Comparison of ENCODE assay signal across 1 cellular context in the genomic region with DNA sequence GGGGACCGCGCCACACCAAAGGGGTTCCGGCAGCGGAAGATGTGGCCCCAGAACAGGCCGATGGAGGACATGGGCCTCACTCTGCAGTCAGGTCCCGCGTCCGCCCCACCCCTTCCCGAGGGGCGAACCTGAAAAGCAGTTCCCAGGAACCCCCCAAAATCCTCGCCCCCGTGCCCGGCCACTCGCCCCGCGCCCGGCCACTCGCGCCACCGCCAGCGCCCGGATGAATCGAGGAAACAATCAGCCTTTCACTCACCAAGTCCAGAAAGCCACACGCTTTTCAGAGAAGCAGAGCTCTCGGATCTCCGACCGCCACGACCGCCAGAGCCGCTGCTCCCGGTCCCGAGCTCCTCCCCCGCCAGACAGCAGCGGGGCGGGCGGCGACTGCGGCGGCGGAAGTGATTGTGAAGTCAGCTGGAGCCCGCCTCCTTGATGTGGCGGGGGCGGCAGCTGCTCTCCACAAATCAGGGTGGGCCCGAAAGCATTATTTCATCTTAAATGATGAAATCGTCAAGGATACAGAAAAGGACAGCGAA.
TF ChIP-seq lines count a peak whose summit lies in the region.

A gene with protein sequence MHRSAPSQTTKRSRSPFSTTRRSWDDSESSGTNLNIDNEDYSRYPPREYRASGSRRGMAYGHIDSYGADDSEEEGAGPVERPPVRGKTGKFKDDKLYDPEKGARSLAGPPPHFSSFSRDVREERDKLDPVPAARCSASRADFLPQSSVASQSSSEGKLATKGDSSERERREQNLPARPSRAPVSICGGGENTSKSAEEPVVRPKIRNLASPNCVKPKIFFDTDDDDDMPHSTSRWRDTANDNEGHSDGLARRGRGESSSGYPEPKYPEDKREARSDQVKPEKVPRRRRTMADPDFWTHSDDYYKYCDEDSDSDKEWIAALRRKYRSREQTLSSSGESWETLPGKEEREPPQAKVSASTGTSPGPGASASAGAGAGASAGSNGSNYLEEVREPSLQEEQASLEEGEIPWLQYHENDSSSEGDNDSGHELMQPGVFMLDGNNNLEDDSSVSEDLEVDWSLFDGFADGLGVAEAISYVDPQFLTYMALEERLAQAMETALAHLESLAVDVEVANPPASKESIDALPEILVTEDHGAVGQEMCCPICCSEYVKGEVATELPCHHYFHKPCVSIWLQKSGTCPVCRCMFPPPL (minus strand): TSS at position 338 of the 536 bp plus-strand sequence. CDS start 2,380 bp downstream, outside the sequence.

TF ChIP-seq in HepG2, 621 proteins besides CTCF, POLR2A, EP300 and RAD21 (continued from another document and continues in another):
- TF ChIP-seq ZNF235 (CRISPR knock-in tag; IDR thresholded peaks at IDR 0.05; ENCODE audit: borderline replicate concordance) (no peak), SETDB1 (CRISPR knock-in tag; IDR thresholded peaks at IDR 0.05; ENCODE audit: borderline replicate concordance) (no peak), MBD4 (IDR thresholded peaks at IDR 0.05; ENCODE audit: borderline replicate concordance, low read length) (no peak), FOXC1 (CRISPR knock-in tag; IDR thresholded peaks at IDR 0.05; ENCODE audit: borderline replicate concordance) (no peak), MEIS2 (CRISPR knock-in tag; IDR thresholded peaks at IDR 0.05) (no peak), ZFX (CRISPR knock-in tag; IDR thresholded peaks at IDR 0.05; ENCODE audit: low read depth) (peak; percentile 27; the same call in 1 of the 2 replicates), YEATS4 (CRISPR knock-in tag; IDR thresholded peaks at IDR 0.05; ENCODE audit: borderline replicate concordance) (0 out of 2 replicates have a peak, but pooled peaks have one; percentile 42), PRMT3 (CRISPR knock-in tag; IDR thresholded peaks at IDR 0.05; ENCODE audit: borderline replicate concordance, low read depth) (no peak), ASH2L (IDR thresholded peaks at IDR 0.05; ENCODE audit: insufficient read length, low read depth, low read length) (peak; percentile 38), ZNF569 (CRISPR knock-in tag; IDR thresholded peaks at IDR 0.05; ENCODE audit: borderline replicate concordance) (no peak), NFKB2 (CRISPR knock-in tag; IDR thresholded peaks at IDR 0.05; ENCODE audit: borderline replicate concordance) (peak; percentile 41; the same call in 1 of the 2 replicates), SNRNP70 (IDR thresholded peaks at IDR 0.05; ENCODE audit: low read depth, low read length) (no peak), SALL1 (CRISPR knock-in tag; IDR thresholded peaks at IDR 0.05) (peak; percentile 14; the same call in 1 of the 2 replicates), ZSCAN9 (CRISPR knock-in tag; IDR thresholded peaks at IDR 0.05; ENCODE audit: borderline replicate concordance) (no peak), ZZZ3 (CRISPR knock-in tag; IDR thresholded peaks at IDR 0.05; ENCODE audit: borderline replicate concordance) (no peak), ZNF296 (CRISPR knock-in tag; conservative IDR thresholded peaks at IDR 0.05) (no peak), KAT7 (CRISPR knock-in tag; IDR thresholded peaks at IDR 0.05; ENCODE audit: borderline replicate concordance) (no peak), ZNF263 (CRISPR knock-in tag; IDR thresholded peaks at IDR 0.05) (0 out of 2 replicates have a peak, but pooled peaks have one; percentile 16), ZNF121 (CRISPR knock-in tag; IDR thresholded peaks at IDR 0.05) (no peak), SOX5 (CRISPR knock-in tag; IDR thresholded peaks at IDR 0.05; ENCODE audit: borderline replicate concordance) (no peak), IRX3 (CRISPR knock-in tag; IDR thresholded peaks at IDR 0.05; ENCODE audit: borderline replicate concordance, low read depth) (no peak), TAF1 (CRISPR knock-in tag; IDR thresholded peaks at IDR 0.05) (peak; percentile 40; the same call in 1 of the 2 replicates), BRCA1 (CRISPR knock-in tag; IDR thresholded peaks at IDR 0.05) (no peak), ZFY (CRISPR knock-in tag; IDR thresholded peaks at IDR 0.05) (peak; percentile 59; the same call in 1 of the 2 replicates), KAT8 (CRISPR knock-in tag; IDR thresholded peaks at IDR 0.05) (peak; percentile 38; the same call in 1 of the 2 replicates), HOXA3 (CRISPR knock-in tag; IDR thresholded peaks at IDR 0.05) (0 out of 2 replicates have a peak, but pooled peaks have one; percentile 41), PLRG1 (conservative IDR thresholded peaks at IDR 0.05) (no peak), KDM1A (CRISPR knock-in tag; IDR thresholded peaks at IDR 0.05) (no peak), KDM2A (CRISPR knock-in tag; IDR thresholded peaks at IDR 0.05; ENCODE audit: borderline replicate concordance, low read depth) (peak; percentile 58; the same call in 1 of the 2 replicates), MED8 (CRISPR knock-in tag; IDR thresholded peaks at IDR 0.05; ENCODE audit: insufficient replicate concordance) (no peak)
- TF ChIP-seq, protein P1, sequence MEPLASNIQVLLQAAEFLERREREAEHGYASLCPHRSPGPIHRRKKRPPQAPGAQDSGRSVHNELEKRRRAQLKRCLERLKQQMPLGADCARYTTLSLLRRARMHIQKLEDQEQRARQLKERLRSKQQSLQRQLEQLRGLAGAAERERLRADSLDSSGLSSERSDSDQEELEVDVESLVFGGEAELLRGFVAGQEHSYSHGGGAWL (CRISPR knock-in tag; IDR thresholded peaks at IDR 0.05) = no peak
- TF ChIP-seq, protein P2, sequence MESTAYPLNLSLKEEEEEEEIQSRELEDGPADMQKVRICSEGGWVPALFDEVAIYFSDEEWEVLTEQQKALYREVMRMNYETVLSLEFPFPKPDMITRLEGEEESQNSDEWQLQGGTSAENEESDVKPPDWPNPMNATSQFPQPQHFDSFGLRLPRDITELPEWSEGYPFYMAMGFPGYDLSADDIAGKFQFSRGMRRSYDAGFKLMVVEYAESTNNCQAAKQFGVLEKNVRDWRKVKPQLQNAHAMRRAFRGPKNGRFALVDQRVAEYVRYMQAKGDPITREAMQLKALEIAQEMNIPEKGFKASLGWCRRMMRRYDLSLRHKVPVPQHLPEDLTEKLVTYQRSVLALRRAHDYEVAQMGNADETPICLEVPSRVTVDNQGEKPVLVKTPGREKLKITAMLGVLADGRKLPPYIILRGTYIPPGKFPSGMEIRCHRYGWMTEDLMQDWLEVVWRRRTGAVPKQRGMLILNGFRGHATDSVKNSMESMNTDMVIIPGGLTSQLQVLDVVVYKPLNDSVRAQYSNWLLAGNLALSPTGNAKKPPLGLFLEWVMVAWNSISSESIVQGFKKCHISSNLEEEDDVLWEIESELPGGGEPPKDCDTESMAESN (CRISPR knock-in tag; conservative IDR thresholded peaks at IDR 0.05) = 0 out of 2 replicates have a peak, but pooled peaks have one; percentile 22
- TF ChIP-seq, protein P3, sequence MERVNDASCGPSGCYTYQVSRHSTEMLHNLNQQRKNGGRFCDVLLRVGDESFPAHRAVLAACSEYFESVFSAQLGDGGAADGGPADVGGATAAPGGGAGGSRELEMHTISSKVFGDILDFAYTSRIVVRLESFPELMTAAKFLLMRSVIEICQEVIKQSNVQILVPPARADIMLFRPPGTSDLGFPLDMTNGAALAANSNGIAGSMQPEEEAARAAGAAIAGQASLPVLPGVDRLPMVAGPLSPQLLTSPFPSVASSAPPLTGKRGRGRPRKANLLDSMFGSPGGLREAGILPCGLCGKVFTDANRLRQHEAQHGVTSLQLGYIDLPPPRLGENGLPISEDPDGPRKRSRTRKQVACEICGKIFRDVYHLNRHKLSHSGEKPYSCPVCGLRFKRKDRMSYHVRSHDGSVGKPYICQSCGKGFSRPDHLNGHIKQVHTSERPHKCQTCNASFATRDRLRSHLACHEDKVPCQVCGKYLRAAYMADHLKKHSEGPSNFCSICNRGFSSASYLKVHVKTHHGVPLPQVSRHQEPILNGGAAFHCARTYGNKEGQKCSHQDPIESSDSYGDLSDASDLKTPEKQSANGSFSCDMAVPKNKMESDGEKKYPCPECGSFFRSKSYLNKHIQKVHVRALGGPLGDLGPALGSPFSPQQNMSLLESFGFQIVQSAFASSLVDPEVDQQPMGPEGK (CRISPR knock-in tag; IDR thresholded peaks at IDR 0.05) = peak; percentile 78
- TF ChIP-seq, protein P4, sequence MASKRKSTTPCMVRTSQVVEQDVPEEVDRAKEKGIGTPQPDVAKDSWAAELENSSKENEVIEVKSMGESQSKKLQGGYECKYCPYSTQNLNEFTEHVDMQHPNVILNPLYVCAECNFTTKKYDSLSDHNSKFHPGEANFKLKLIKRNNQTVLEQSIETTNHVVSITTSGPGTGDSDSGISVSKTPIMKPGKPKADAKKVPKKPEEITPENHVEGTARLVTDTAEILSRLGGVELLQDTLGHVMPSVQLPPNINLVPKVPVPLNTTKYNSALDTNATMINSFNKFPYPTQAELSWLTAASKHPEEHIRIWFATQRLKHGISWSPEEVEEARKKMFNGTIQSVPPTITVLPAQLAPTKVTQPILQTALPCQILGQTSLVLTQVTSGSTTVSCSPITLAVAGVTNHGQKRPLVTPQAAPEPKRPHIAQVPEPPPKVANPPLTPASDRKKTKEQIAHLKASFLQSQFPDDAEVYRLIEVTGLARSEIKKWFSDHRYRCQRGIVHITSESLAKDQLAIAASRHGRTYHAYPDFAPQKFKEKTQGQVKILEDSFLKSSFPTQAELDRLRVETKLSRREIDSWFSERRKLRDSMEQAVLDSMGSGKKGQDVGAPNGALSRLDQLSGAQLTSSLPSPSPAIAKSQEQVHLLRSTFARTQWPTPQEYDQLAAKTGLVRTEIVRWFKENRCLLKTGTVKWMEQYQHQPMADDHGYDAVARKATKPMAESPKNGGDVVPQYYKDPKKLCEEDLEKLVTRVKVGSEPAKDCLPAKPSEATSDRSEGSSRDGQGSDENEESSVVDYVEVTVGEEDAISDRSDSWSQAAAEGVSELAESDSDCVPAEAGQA (IDR thresholded peaks at IDR 0.05; ENCODE audit: low read depth) = no peak
- TF ChIP-seq, protein P4 (CRISPR knock-in tag; IDR thresholded peaks at IDR 0.05; ENCODE audit: borderline replicate concordance) = no peak
- TF ChIP-seq, protein P5, sequence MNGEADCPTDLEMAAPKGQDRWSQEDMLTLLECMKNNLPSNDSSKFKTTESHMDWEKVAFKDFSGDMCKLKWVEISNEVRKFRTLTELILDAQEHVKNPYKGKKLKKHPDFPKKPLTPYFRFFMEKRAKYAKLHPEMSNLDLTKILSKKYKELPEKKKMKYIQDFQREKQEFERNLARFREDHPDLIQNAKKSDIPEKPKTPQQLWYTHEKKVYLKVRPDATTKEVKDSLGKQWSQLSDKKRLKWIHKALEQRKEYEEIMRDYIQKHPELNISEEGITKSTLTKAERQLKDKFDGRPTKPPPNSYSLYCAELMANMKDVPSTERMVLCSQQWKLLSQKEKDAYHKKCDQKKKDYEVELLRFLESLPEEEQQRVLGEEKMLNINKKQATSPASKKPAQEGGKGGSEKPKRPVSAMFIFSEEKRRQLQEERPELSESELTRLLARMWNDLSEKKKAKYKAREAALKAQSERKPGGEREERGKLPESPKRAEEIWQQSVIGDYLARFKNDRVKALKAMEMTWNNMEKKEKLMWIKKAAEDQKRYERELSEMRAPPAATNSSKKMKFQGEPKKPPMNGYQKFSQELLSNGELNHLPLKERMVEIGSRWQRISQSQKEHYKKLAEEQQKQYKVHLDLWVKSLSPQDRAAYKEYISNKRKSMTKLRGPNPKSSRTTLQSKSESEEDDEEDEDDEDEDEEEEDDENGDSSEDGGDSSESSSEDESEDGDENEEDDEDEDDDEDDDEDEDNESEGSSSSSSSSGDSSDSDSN (CRISPR knock-in tag; IDR thresholded peaks at IDR 0.05) = peak; percentile 36; the same call in 1 of the 2 replicates
- TF ChIP-seq, protein P6, sequence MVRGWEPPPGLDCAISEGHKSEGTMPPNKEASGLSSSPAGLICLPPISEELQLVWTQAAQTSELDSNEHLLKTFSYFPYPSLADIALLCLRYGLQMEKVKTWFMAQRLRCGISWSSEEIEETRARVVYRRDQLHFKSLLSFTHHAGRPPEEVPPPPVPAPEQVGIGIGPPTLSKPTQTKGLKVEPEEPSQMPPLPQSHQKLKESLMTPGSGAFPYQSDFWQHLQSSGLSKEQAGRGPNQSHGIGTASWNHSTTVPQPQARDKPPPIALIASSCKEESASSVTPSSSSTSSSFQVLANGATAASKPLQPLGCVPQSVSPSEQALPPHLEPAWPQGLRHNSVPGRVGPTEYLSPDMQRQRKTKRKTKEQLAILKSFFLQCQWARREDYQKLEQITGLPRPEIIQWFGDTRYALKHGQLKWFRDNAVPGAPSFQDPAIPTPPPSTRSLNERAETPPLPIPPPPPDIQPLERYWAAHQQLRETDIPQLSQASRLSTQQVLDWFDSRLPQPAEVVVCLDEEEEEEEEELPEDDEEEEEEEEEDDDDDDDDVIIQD (CRISPR knock-in tag; IDR thresholded peaks at IDR 0.05; ENCODE audit: low read depth) = no peak
